Comparison of ENCODE assay signal across 28 cellular contexts in genomic region chr1:61757945-61758344, GRCh38. TPM values are rescaled to one million over a fixed set of nuclear protein-coding genes. Genes with fewer than 3 reads are reported as not detected.
A peak's percentile ranks its signal among the peaks of the same experiment; 100 is the strongest.
DNase-seq lines count a peak whose midpoint lies in the region; ATAC-seq and TF ChIP-seq lines count a peak whose summit lies in the region.
"Had no signal": no experiment of that assay in that cellular context is flagged by ENCODE, and none has a peak within 500 bp of the region (broad histone marks: within the 10 kb centered on the region; RNA-seq: fewer than 3 reads in every experiment).

No MANE protein-coding gene starts in this region.

- H3K4me1 ChIP-seq in adipocyte (ENCODE audit: control insufficient read depth, insufficient read depth, low read length) = peaks cover 16% of the 10 kb centered on the region
- no peaks in the 10 kb centered on the region for H3K4me1 ChIP-seq in smooth muscle cell (ENCODE audit: low read depth)

- H3K9ac ChIP-seq in adipocyte (ENCODE audit: low read length) = no peak overlapping the region
- H3K9ac ChIP-seq in smooth muscle cell (ENCODE audit: low read depth) = no peak overlapping the region

- H3K4me3 ChIP-seq in adipocyte (ENCODE audit: low read length) (no peak overlapping the region), foreskin fibroblast (ENCODE audit: low read depth in 1 of 2, low read length in 2 of 2) (no peak overlapping the region), smooth muscle cell (no peak overlapping the region)
- H3K4me3 ChIP-seq: esophagus squamous epithelium, hepatocyte, transverse colon had no signal

- peaks cover 22% of the 10 kb centered on the region for H3K79me2 ChIP-seq in smooth muscle cell (ENCODE audit: low read depth)

- no peaks in the 10 kb centered on the region for H3K27me3 ChIP-seq in adipocyte (replicated peaks; ENCODE audit: control insufficient read depth, insufficient read depth, low read length)
- no peaks in the 10 kb centered on the region for H3K27me3 ChIP-seq in smooth muscle cell (ENCODE audit: low read depth)
- H3K27me3 ChIP-seq: esophagus squamous epithelium, hepatocyte, transverse colon had no signal

- peak; percentile 55 for ATAC-seq in activated CD4-positive, alpha-beta T cell treated with anti-CD3 and anti-CD28 coated beads for 36 hours
- ATAC-seq in activated CD8-positive, alpha-beta T cell treated with anti-CD3 and anti-CD28 coated beads, Interleukin-2, amount 10 ng/mL, durations not matched to agents 7 days and 5 days = no peak
- ATAC-seq: stimulated activated memory B cell treated with anti-CD40 and anti-IgM and Interleukin-4, amounts not matched to agents 10 μg/mL and 1 μg/mL and 100 μg/mL, for 72 hours; T-cell had no signal

- H3K27ac Mint-ChIP-seq in activated CD4-positive, alpha-beta T cell treated with anti-CD3 and anti-CD28 coated beads for 36 hours = peak overlapping the region; percentile 25
- H3K27ac Mint-ChIP-seq in activated CD4-positive, alpha-beta T cell treated with anti-CD3 and anti-CD28 coated beads, Interleukin-2, amount 10 ng/mL, durations not matched to agents 24 days and 14 days = no peak overlapping the region
- no peak overlapping the region for H3K27ac Mint-ChIP-seq in activated CD8-positive, alpha-beta T cell treated with anti-CD3 and anti-CD28 coated beads, Interleukin-2, amount 10 ng/mL, durations not matched to agents 7 days and 5 days
- H3K27ac Mint-ChIP-seq: activated CD4-positive, alpha-beta memory T cell treated with anti-CD3 and anti-CD28 coated beads, Interleukin-2, amount 10 ng/mL, durations not matched to agents 7 days and 5 days; activated naive CD8-positive, alpha-beta T cell treated with anti-CD3 and anti-CD28 coated beads for 36 hours; activated T-cell treated with anti-CD3 and anti-CD28 coated beads, Interleukin-2, amount 50 U/mL, for 24 hours; CD14-positive monocyte; memory B cell; nephron progenitor cell; stimulated activated memory B cell treated with anti-CD40 and anti-IgM and Interleukin-4, amounts not matched to agents 10 μg/mL and 1 μg/mL and 100 μg/mL, for 72 hours had no signal

- H3F3A ChIP-seq in smooth muscle cell (ENCODE audit: low read depth) = no peaks in the 10 kb centered on the region

- POLR2A ChIA-PET in activated CD4-positive, alpha-beta T cell treated with anti-CD3 and anti-CD28 coated beads for 36 hours (lab: Charles Lee) = interaction anchor here (0.6 kb wide), 1 partner anchor 426 kb away, joined by 3 read pairs; no protein-coding TSS in a partner anchor
- POLR2A ChIA-PET in activated CD8-positive, alpha-beta T cell treated with anti-CD3 and anti-CD28 coated beads, Interleukin-2, amount 10 ng/mL, durations not matched to agents 7 days and 5 days (lab: Charles Lee) = no interaction called here

- no peak overlapping the region for H2AFZ ChIP-seq in smooth muscle cell (ENCODE audit: low read depth)
- H2AFZ ChIP-seq: hepatocyte had no signal

- H3K4me2 ChIP-seq in smooth muscle cell = no peak overlapping the region
- H3K4me2 ChIP-seq: hepatocyte had no signal

- peaks cover 2% of the 10 kb centered on the region for H3K36me3 Mint-ChIP-seq in activated CD4-positive, alpha-beta T cell treated with anti-CD3 and anti-CD28 coated beads for 36 hours (ENCODE audit: low read depth)
- no peaks in the 10 kb centered on the region for H3K36me3 Mint-ChIP-seq in activated CD4-positive, alpha-beta T cell treated with anti-CD3 and anti-CD28 coated beads, Interleukin-2, amount 10 ng/mL, durations not matched to agents 24 days and 14 days (ENCODE audit: low read depth)
- no peaks in the 10 kb centered on the region for H3K36me3 Mint-ChIP-seq in activated CD8-positive, alpha-beta T cell treated with anti-CD3 and anti-CD28 coated beads, Interleukin-2, amount 10 ng/mL, durations not matched to agents 7 days and 5 days (ENCODE audit: low read depth)
- H3K36me3 Mint-ChIP-seq: CD14-positive monocyte; stimulated activated memory B cell treated with anti-CD40 and anti-IgM and Interleukin-4, amounts not matched to agents 10 μg/mL and 1 μg/mL and 100 μg/mL, for 72 hours had no signal

- peak overlapping the region; percentile 11 for H3K27ac ChIP-seq in smooth muscle cell (ENCODE audit: low read depth)
- H3K27ac ChIP-seq: transverse colon, WERI-Rb-1 had no signal

- no peaks in the 10 kb centered on the region for H3K27me3 Mint-ChIP-seq in activated CD4-positive, alpha-beta T cell treated with anti-CD3 and anti-CD28 coated beads for 36 hours
- H3K27me3 Mint-ChIP-seq in activated CD4-positive, alpha-beta T cell treated with anti-CD3 and anti-CD28 coated beads, Interleukin-2, amount 10 ng/mL, durations not matched to agents 24 days and 14 days = no peaks in the 10 kb centered on the region
- H3K27me3 Mint-ChIP-seq in activated CD8-positive, alpha-beta T cell treated with anti-CD3 and anti-CD28 coated beads, Interleukin-2, amount 10 ng/mL, durations not matched to agents 7 days and 5 days (ENCODE audit: low read depth) = no peaks in the 10 kb centered on the region
- H3K27me3 Mint-ChIP-seq: activated CD4-positive, alpha-beta memory T cell treated with anti-CD3 and anti-CD28 coated beads, Interleukin-2, amount 10 ng/mL, durations not matched to agents 7 days and 5 days; activated naive CD8-positive, alpha-beta T cell treated with anti-CD3 and anti-CD28 coated beads for 36 hours; activated T-cell treated with anti-CD3 and anti-CD28 coated beads, Interleukin-2, amount 50 U/mL, for 24 hours; memory B cell; stimulated activated memory B cell treated with anti-CD40 and anti-IgM and Interleukin-4, amounts not matched to agents 10 μg/mL and 1 μg/mL and 100 μg/mL, for 72 hours; T-cell had no signal

- TF ChIP-seq CTCF in foreskin fibroblast (IDR thresholded peaks at IDR 0.05; ENCODE audit: low read depth, low read length) (no peak), smooth muscle cell (IDR thresholded peaks at IDR 0.05; ENCODE audit: borderline replicate concordance, insufficient read depth, poor library complexity, severe bottlenecking) (no peak)

- DNase-seq in activated CD4-positive, alpha-beta T cell treated with anti-CD3 and anti-CD28 coated beads for 36 hours = no peak
- no peak for DNase-seq in activated CD4-positive, alpha-beta T cell treated with anti-CD3 and anti-CD28 coated beads, Interleukin-2, amount 10 ng/mL, durations not matched to agents 24 days and 14 days
- DNase-seq in adipocyte (ENCODE audit: low read depth) = peak; percentile 78
- peak; percentile 8 to 34 for DNase-seq in foreskin fibroblast
- DNase-seq in smooth muscle cell (lab: John Stamatoyannopoulos, UW; ENCODE audit: unreplicated experiment) = no peak
- no peak for DNase-seq in NCI-H187 treated with DMSO at 0.1 percent for 48 hours (lab: John Stamatoyannopoulos, UW)
- no peak for DNase-seq in DMS79 treated with DMSO at 0.1 percent for 48 hours (lab: John Stamatoyannopoulos, UW)
- no peak for DNase-seq in activated CD8-positive, alpha-beta T cell treated with anti-CD3 and anti-CD28 coated beads, Interleukin-2, amount 10 ng/mL, durations not matched to agents 7 days and 5 days
- DNase-seq: 8988T; activated CD4-positive, alpha-beta memory T cell treated with anti-CD3 and anti-CD28 coated beads, Interleukin-2, amount 10 ng/mL, durations not matched to agents 7 days and 5 days; activated naive CD8-positive, alpha-beta T cell treated with anti-CD3 and anti-CD28 coated beads for 36 hours; activated T-cell treated with anti-CD3 and anti-CD28 coated beads, Interleukin-2, amount 50 U/mL, for 24 hours; DND-41; effector CD4-positive, alpha-beta T cell; esophagus squamous epithelium; KBM-7; NCI-H1048; NCI-H2029 treated with DMSO at 0.1 percent for 48 hours; NCI-H526; nephron progenitor cell; SHP77; T-cell; transverse colon; WERI-Rb-1 had no signal

- CTCF ChIA-PET in activated CD4-positive, alpha-beta T cell treated with anti-CD3 and anti-CD28 coated beads for 36 hours (lab: Charles Lee) = interaction anchor here (0.9 kb wide), 1 partner anchor 23 kb away, joined by 3 read pairs; no protein-coding TSS in a partner anchor
- CTCF ChIA-PET in activated CD8-positive, alpha-beta T cell treated with anti-CD3 and anti-CD28 coated beads, Interleukin-2, amount 10 ng/mL, durations not matched to agents 7 days and 5 days (lab: Charles Lee) = no interaction called here

- H3K9me3 ChIP-seq in adipocyte (ENCODE audit: control insufficient read depth, low read length) = no peaks in the 10 kb centered on the region
- no peaks in the 10 kb centered on the region for H3K9me3 ChIP-seq in smooth muscle cell (replicated peaks; ENCODE audit: low read depth)
- H3K9me3 ChIP-seq: esophagus squamous epithelium, transverse colon had no signal

- 67% methylated on average over 2 of the region's 2 CpGs for WGBS in smooth muscle cell (ENCODE audit: low lambda C conversion rate)

- no peak overlapping the region for H3K4me3 Mint-ChIP-seq in activated CD4-positive, alpha-beta T cell treated with anti-CD3 and anti-CD28 coated beads for 36 hours
- no peak overlapping the region for H3K4me3 Mint-ChIP-seq in activated CD4-positive, alpha-beta T cell treated with anti-CD3 and anti-CD28 coated beads, Interleukin-2, amount 10 ng/mL, durations not matched to agents 24 days and 14 days
- no peak overlapping the region for H3K4me3 Mint-ChIP-seq in activated CD8-positive, alpha-beta T cell treated with anti-CD3 and anti-CD28 coated beads, Interleukin-2, amount 10 ng/mL, durations not matched to agents 7 days and 5 days
- H3K4me3 Mint-ChIP-seq: activated CD4-positive, alpha-beta memory T cell treated with anti-CD3 and anti-CD28 coated beads, Interleukin-2, amount 10 ng/mL, durations not matched to agents 7 days and 5 days; activated naive CD8-positive, alpha-beta T cell treated with anti-CD3 and anti-CD28 coated beads for 36 hours; activated T-cell treated with anti-CD3 and anti-CD28 coated beads, Interleukin-2, amount 50 U/mL, for 24 hours; CD14-positive monocyte; memory B cell; nephron progenitor cell; stimulated activated memory B cell treated with anti-CD40 and anti-IgM and Interleukin-4, amounts not matched to agents 10 μg/mL and 1 μg/mL and 100 μg/mL, for 72 hours; T-cell had no signal

- H3K9me3 Mint-ChIP-seq in activated CD4-positive, alpha-beta T cell treated with anti-CD3 and anti-CD28 coated beads for 36 hours (ENCODE audit: low read depth) = no peaks in the 10 kb centered on the region
- H3K9me3 Mint-ChIP-seq in activated CD4-positive, alpha-beta T cell treated with anti-CD3 and anti-CD28 coated beads, Interleukin-2, amount 10 ng/mL, durations not matched to agents 24 days and 14 days = no peaks in the 10 kb centered on the region
- H3K9me3 Mint-ChIP-seq in activated CD8-positive, alpha-beta T cell treated with anti-CD3 and anti-CD28 coated beads, Interleukin-2, amount 10 ng/mL, durations not matched to agents 7 days and 5 days (ENCODE audit: insufficient read depth) = no peaks in the 10 kb centered on the region
- H3K9me3 Mint-ChIP-seq: activated CD4-positive, alpha-beta memory T cell treated with anti-CD3 and anti-CD28 coated beads, Interleukin-2, amount 10 ng/mL, durations not matched to agents 7 days and 5 days; activated naive CD8-positive, alpha-beta T cell treated with anti-CD3 and anti-CD28 coated beads for 36 hours; activated T-cell treated with anti-CD3 and anti-CD28 coated beads, Interleukin-2, amount 50 U/mL, for 24 hours; memory B cell; nephron progenitor cell; stimulated activated memory B cell treated with anti-CD40 and anti-IgM and Interleukin-4, amounts not matched to agents 10 μg/mL and 1 μg/mL and 100 μg/mL, for 72 hours; T-cell had no signal

- intact Hi-C loops in activated CD4-positive, alpha-beta T cell treated with anti-CD3 and anti-CD28 coated beads for 36 hours (cut with DNase I, micrococcal nuclease) = no loop called here
- intact Hi-C loops in activated CD4-positive, alpha-beta T cell treated with anti-CD3 and anti-CD28 coated beads, Interleukin-2, amount 10 ng/mL, durations not matched to agents 24 days and 14 days (cut with micrococcal nuclease) = no loop called here

- H3K36me3 ChIP-seq in adipocyte (ENCODE audit: control insufficient read depth, insufficient read depth, low read length, severe bottlenecking) (no peaks in the 10 kb centered on the region), smooth muscle cell (ENCODE audit: low read depth) (no peaks in the 10 kb centered on the region)
- H3K36me3 ChIP-seq: WERI-Rb-1 had no signal

- peaks cover 17% of the 10 kb centered on the region for H3K4me1 Mint-ChIP-seq in activated CD4-positive, alpha-beta T cell treated with anti-CD3 and anti-CD28 coated beads for 36 hours
- H3K4me1 Mint-ChIP-seq in activated CD4-positive, alpha-beta T cell treated with anti-CD3 and anti-CD28 coated beads, Interleukin-2, amount 10 ng/mL, durations not matched to agents 24 days and 14 days = peaks cover 4% of the 10 kb centered on the region
- no peaks in the 10 kb centered on the region for H3K4me1 Mint-ChIP-seq in activated CD8-positive, alpha-beta T cell treated with anti-CD3 and anti-CD28 coated beads, Interleukin-2, amount 10 ng/mL, durations not matched to agents 7 days and 5 days (ENCODE audit: low read depth)
- H3K4me1 Mint-ChIP-seq: CD14-positive monocyte, memory B cell, nephron progenitor cell had no signal

- no peaks in the 10 kb centered on the region for H4K20me1 ChIP-seq in smooth muscle cell (ENCODE audit: low read depth)

RNA-seq across cellular contexts. Expression of gene PATJ, which starts 15.7 kb away (rescaled TPM):
- 10 to 100 TPM; 12.6 to 12.8 TPM for total RNA-seq in activated CD4-positive, alpha-beta T cell treated with anti-CD3 and anti-CD28 coated beads for 36 hours
- total RNA-seq in activated CD4-positive, alpha-beta T cell treated with anti-CD3 and anti-CD28 coated beads, Interleukin-2, amount 10 ng/mL, durations not matched to agents 24 days and 14 days = 5.0 and 5.1 TPM in 2 replicates
- 12.3 and 28.6 TPM in 2 replicates for total RNA-seq in smooth muscle cell
- 3.5 and 11.3 TPM in 2 replicates for polyA plus RNA-seq in smooth muscle cell
- 10 to 100 TPM in 1 of 2 experiments, 1 to 10 TPM in 1; 8.8 to 10.9 TPM for total RNA-seq in activated CD8-positive, alpha-beta T cell treated with anti-CD3 and anti-CD28 coated beads, Interleukin-2, amount 10 ng/mL, durations not matched to agents 7 days and 5 days

RNA-seq across cellular contexts. Expression of gene TM2D1, which starts 33.0 kb away (rescaled TPM):
- 10 to 100 TPM; 20.8 to 26.4 TPM for total RNA-seq in activated CD4-positive, alpha-beta T cell treated with anti-CD3 and anti-CD28 coated beads for 36 hours
- total RNA-seq in activated CD4-positive, alpha-beta T cell treated with anti-CD3 and anti-CD28 coated beads, Interleukin-2, amount 10 ng/mL, durations not matched to agents 24 days and 14 days = 29.8 and 32.9 TPM in 2 replicates
- total RNA-seq in smooth muscle cell = 107 and 115 TPM in 2 replicates
- polyA plus RNA-seq in smooth muscle cell = 74.1 and 76.4 TPM in 2 replicates
- total RNA-seq in activated CD8-positive, alpha-beta T cell treated with anti-CD3 and anti-CD28 coated beads, Interleukin-2, amount 10 ng/mL, durations not matched to agents 7 days and 5 days = 10 to 100 TPM; 25.8 to 28.5 TPM

Comparison
In these comparisons a context has a peak if more than half of its experiments do, and no peak if none do; other contexts are left out.
1. DNase-seq: peak in adipocyte (single experiment) and foreskin fibroblast (2 of 2); none in activated CD4-positive, alpha-beta T cell treated with anti-CD3 and anti-CD28 coated beads for 36 hours (single experiment), activated CD4-positive, alpha-beta T cell treated with anti-CD3 and anti-CD28 coated beads, Interleukin-2, amount 10 ng/mL, durations not matched to agents 24 days and 14 days (single experiment), smooth muscle cell (single experiment), NCI-H187 treated with DMSO at 0.1 percent for 48 hours (single experiment), DMS79 treated with DMSO at 0.1 percent for 48 hours (single experiment) and activated CD8-positive, alpha-beta T cell treated with anti-CD3 and anti-CD28 coated beads, Interleukin-2, amount 10 ng/mL, durations not matched to agents 7 days and 5 days (single experiment).